ENCODE assay signal across 14 cellular contexts in the genomic region with DNA sequence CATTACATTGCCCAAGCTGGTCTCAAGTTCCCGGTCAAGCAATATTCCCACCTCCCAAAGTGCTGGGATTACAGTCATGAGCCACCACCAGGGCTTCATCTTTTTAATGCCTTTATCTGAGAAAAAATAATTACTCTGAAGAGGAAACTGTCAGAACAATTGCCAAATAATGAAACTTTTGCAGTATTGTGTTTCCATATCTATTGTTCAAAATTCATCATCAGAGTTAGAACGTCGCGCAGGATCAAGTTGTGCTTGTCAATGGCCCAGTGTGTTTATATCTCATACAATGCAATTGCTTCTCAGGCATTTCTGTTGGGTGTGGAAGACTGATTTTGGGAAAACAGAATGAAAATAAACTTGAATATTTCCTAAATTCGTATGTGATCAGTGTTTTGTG.
DNase-seq lines count a peak whose midpoint lies in the region; ATAC-seq and TF ChIP-seq lines count a peak whose summit lies in the region.
"Had no signal": no experiment of that assay in that cellular context is flagged by ENCODE, and none has a peak within 500 bp of the region (broad histone marks: within the 10 kb centered on the region; RNA-seq: fewer than 3 reads in every experiment).

No MANE protein-coding gene starts in this region.

- peaks cover 92% of the 10 kb centered on the region for H3K4me1 Mint-ChIP-seq in CD4-positive, alpha-beta T cell (ENCODE audit: low read depth)
- peaks cover 85% of the 10 kb centered on the region for H3K4me1 Mint-ChIP-seq in activated CD4-positive, alpha-beta memory T cell treated with anti-CD3 and anti-CD28 coated beads for 36 hours (ENCODE audit: low read depth)
- peaks cover 77% of the 10 kb centered on the region for H3K4me1 Mint-ChIP-seq in memory B cell

- CTCF ChIA-PET in CD4-positive, alpha-beta T cell (lab: Charles Lee): interaction anchor here (1.0 to 1.5 kb wide), 2 partner anchors 141 to 148 kb away, joined by 3 to 6 read pairs; no protein-coding TSS in a partner anchor
- CTCF ChIA-PET in activated CD4-positive, alpha-beta memory T cell treated with anti-CD3 and anti-CD28 coated beads for 36 hours (lab: Charles Lee): interaction anchor here (1.4 kb wide), 1 partner anchor 10 kb away, joined by 3 read pairs; no protein-coding TSS in a partner anchor

- no peaks in the 10 kb centered on the region for H3K27me3 Mint-ChIP-seq in CD4-positive, alpha-beta T cell
- H3K27me3 Mint-ChIP-seq in activated CD4-positive, alpha-beta memory T cell treated with anti-CD3 and anti-CD28 coated beads for 36 hours: no peaks in the 10 kb centered on the region
- no peaks in the 10 kb centered on the region for H3K27me3 Mint-ChIP-seq in memory B cell
- H3K27me3 Mint-ChIP-seq: central memory CD8-positive, alpha-beta T cell; type B pancreatic cell had no signal

- H3K27ac ChIP-seq in 22Rv1: peak overlapping the region; percentile 71
- H3K27ac ChIP-seq in CD4-positive, alpha-beta T cell (ENCODE audit: low read depth, low read length): no peak overlapping the region

- POLR2A ChIA-PET in CD4-positive, alpha-beta T cell (lab: Charles Lee): no interaction called here
- POLR2A ChIA-PET in activated CD4-positive, alpha-beta memory T cell treated with anti-CD3 and anti-CD28 coated beads for 36 hours (lab: Charles Lee): interaction anchor here (1.4 to 10.1 kb wide), 3 partner anchors 18 to 42 kb away, joined by 6 to 163 read pairs (median 12); no protein-coding TSS in a partner anchor

- H3K9me3 ChIP-seq in CD4-positive, alpha-beta T cell (ENCODE audit: control insufficient read depth, low read length): no peaks in the 10 kb centered on the region

- no peak for ATAC-seq in CD4-positive, alpha-beta T cell (ENCODE audit: poor library complexity)
- ATAC-seq in memory B cell (ENCODE audit: low read depth): no peak
- ATAC-seq in GM18502 (IDR thresholded peaks at IDR 0.05; ENCODE audit: poor library complexity, unreplicated experiment): no peak

- H3K36me3 Mint-ChIP-seq in CD4-positive, alpha-beta T cell (ENCODE audit: low read depth): peaks cover 6% of the 10 kb centered on the region
- peaks cover 39% of the 10 kb centered on the region for H3K36me3 Mint-ChIP-seq in activated CD4-positive, alpha-beta memory T cell treated with anti-CD3 and anti-CD28 coated beads for 36 hours
- peaks cover 8% of the 10 kb centered on the region for H3K36me3 Mint-ChIP-seq in memory B cell

- no peaks in the 10 kb centered on the region for H3K9me3 Mint-ChIP-seq in CD4-positive, alpha-beta T cell
- no peaks in the 10 kb centered on the region for H3K9me3 Mint-ChIP-seq in activated CD4-positive, alpha-beta memory T cell treated with anti-CD3 and anti-CD28 coated beads for 36 hours
- no peaks in the 10 kb centered on the region for H3K9me3 Mint-ChIP-seq in memory B cell
- H3K9me3 Mint-ChIP-seq: central memory CD8-positive, alpha-beta T cell; type B pancreatic cell had no signal

- TF ChIP-seq CTCF in 22Rv1 (IDR thresholded peaks at IDR 0.05): no peak
- TF ChIP-seq CTCF in CD4-positive, alpha-beta T cell (IDR thresholded peaks at IDR 0.05): no peak

- intact Hi-C loops in CD4-positive, alpha-beta T cell (cut with DNase I, micrococcal nuclease): loop anchor here in 1 of 2 experiments (5.0 kb wide), 2 partner anchors 38 to 143 kb away; no protein-coding TSS in a partner anchor
- intact Hi-C loops in activated CD4-positive, alpha-beta memory T cell treated with anti-CD3 and anti-CD28 coated beads for 36 hours (cut with micrococcal nuclease): loop anchor here (10.0 kb wide), 1 partner anchor 380 kb away; no protein-coding TSS in a partner anchor

- peak overlapping the region; percentile 91 for H3K27ac Mint-ChIP-seq in CD4-positive, alpha-beta T cell
- H3K27ac Mint-ChIP-seq in activated CD4-positive, alpha-beta memory T cell treated with anti-CD3 and anti-CD28 coated beads for 36 hours: peak overlapping the region; percentile 96
- H3K27ac Mint-ChIP-seq in memory B cell: peak overlapping the region; percentile 96

- no peaks in the 10 kb centered on the region for H3K27me3 ChIP-seq in CD4-positive, alpha-beta T cell (ENCODE audit: control insufficient read depth, insufficient read depth, low read length)

- no peak for DNase-seq in CD4-positive, alpha-beta T cell
- no peak for DNase-seq in activated CD4-positive, alpha-beta memory T cell treated with anti-CD3 and anti-CD28 coated beads for 36 hours
- DNase-seq in memory B cell (ENCODE audit: low spot score in 2 of 2) (no peak), putamen (ENCODE audit: low spot score) (no peak), hippocampal formation (lab: John Stamatoyannopoulos, UW) (no peak), NCI-H526 treated with DMSO at 0.1 percent for 48 hours (lab: John Stamatoyannopoulos, UW) (no peak)
- DNase-seq: activated CD8-positive, alpha-beta memory T cell treated with anti-CD3 and anti-CD28 coated beads, Interleukin-2, amount 50 U/mL, for 48 hours; COR-L47; NCI-H510A; SW 1271 had no signal

- H3K4me3 Mint-ChIP-seq in CD4-positive, alpha-beta T cell: no peak overlapping the region
- peak overlapping the region; percentile 50 for H3K4me3 Mint-ChIP-seq in activated CD4-positive, alpha-beta memory T cell treated with anti-CD3 and anti-CD28 coated beads for 36 hours
- H3K4me3 Mint-ChIP-seq in memory B cell: peak overlapping the region; percentile 34
- H3K4me3 Mint-ChIP-seq: type B pancreatic cell had no signal
